14 cellular contexts compared by ENCODE assay signal in the genomic region with DNA sequence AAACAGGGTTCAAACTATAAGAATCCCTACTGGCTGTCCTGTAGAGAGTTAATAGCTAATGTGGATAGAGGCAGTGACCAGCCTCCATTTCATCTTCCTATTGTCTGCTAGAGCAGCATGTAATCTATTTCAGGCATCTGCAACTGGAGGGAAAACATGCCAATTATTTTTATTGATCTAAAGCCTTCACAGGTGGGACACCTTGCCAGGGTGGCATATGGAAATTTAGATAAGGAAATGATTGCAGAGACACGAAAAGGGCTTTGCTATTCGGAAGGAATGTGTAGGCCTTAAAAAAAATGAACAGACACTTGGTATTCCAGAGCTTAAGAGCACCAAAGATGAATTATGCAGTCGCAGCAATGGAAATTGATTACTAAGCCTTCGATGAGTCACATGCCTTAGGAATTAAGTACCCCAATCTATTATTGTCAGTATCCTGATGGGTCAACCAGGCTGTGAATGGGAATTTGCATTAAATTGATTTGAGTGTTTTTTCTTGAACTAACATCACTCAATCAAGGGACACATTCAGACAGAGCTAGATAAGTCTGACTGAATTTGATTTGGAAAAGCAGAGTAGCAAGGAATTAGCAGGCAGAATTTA.
DNase-seq lines count a peak whose midpoint lies in the region; ATAC-seq and TF ChIP-seq lines count a peak whose summit lies in the region.
"Had no signal": no experiment of that assay in that cellular context is flagged by ENCODE, and none has a peak within 500 bp of the region (broad histone marks: within the 10 kb centered on the region; RNA-seq: fewer than 3 reads in every experiment).

No MANE protein-coding gene starts in this region.

- H3K4me1 Mint-ChIP-seq in HFFc6 (ENCODE audit: low read depth), result peaks cover 36% of the 10 kb centered on the region

- H3K4me3 ChIP-seq in A673 (ENCODE audit: low read depth, low read length, poor library complexity, severe bottlenecking) (no peak overlapping the region), SJSA1 (no peak overlapping the region)
- H3K4me3 ChIP-seq in effector memory CD4-positive, alpha-beta T cell (ENCODE audit: insufficient read depth, low read depth, low read length, poor library complexity, severe bottlenecking), result no peak overlapping the region
- H3K4me3 ChIP-seq: K562, PC-9, SK-N-MC had no signal

- H3K27me3 ChIP-seq in A673 (replicated peaks; ENCODE audit: insufficient read depth, low read depth, low read length, poor library complexity), result no peaks in the 10 kb centered on the region
- no peaks in the 10 kb centered on the region for H3K27me3 ChIP-seq in SJSA1 (replicated peaks)
- no peaks in the 10 kb centered on the region for H3K27me3 ChIP-seq in effector memory CD4-positive, alpha-beta T cell (replicated peaks; ENCODE audit: control insufficient read depth, insufficient read depth, low read length, poor library complexity, severe bottlenecking)

- H3K27me3 Mint-ChIP-seq in HFFc6 (ENCODE audit: insufficient read depth), result no peaks in the 10 kb centered on the region

- POLR2A ChIA-PET in A673 (lab: Charles Lee; ENCODE audit: low non-redundant PET), result no interaction called here

- H3K27ac Mint-ChIP-seq in HFFc6, result peak overlapping the region; percentile 67; the same call in 1 of the 2 replicates

- TF ChIP-seq CTCF in A673 (conservative IDR thresholded peaks at IDR 0.05; ENCODE audit: low read depth, low read length) (no peak), HFFc6 (IDR thresholded peaks at IDR 0.05) (no peak)

- CTCF ChIA-PET in A673 (lab: Charles Lee), result no interaction called here

- no peak overlapping the region for H3K4me3 Mint-ChIP-seq in HFFc6

- no peaks in the 10 kb centered on the region for H3K9me3 ChIP-seq in A673 (ENCODE audit: low read depth, low read length, poor library complexity, severe bottlenecking)
- H3K9me3 ChIP-seq in SJSA1 (replicated peaks), result no peaks in the 10 kb centered on the region
- H3K9me3 ChIP-seq in effector memory CD4-positive, alpha-beta T cell (ENCODE audit: control insufficient read depth, low read length), result no peaks in the 10 kb centered on the region
- H3K9me3 ChIP-seq: Caco-2 had no signal

- H3K36me3 ChIP-seq in A673 (ENCODE audit: insufficient read depth, low read length, poor library complexity, severe bottlenecking), result no peaks in the 10 kb centered on the region
- no peaks in the 10 kb centered on the region for H3K36me3 ChIP-seq in SJSA1
- no peaks in the 10 kb centered on the region for H3K36me3 ChIP-seq in effector memory CD4-positive, alpha-beta T cell (ENCODE audit: control insufficient read depth, insufficient read depth, low read length)

- H3K4me1 ChIP-seq in A673 (ENCODE audit: insufficient read depth, low read length, poor library complexity, severe bottlenecking), result peaks cover 19% of the 10 kb centered on the region
- peaks cover 14% of the 10 kb centered on the region for H3K4me1 ChIP-seq in SJSA1 (replicated peaks)
- H3K4me1 ChIP-seq in effector memory CD4-positive, alpha-beta T cell (ENCODE audit: control insufficient read depth, insufficient read depth, low read length, poor library complexity, severe bottlenecking), result no peaks in the 10 kb centered on the region
- H3K4me1 ChIP-seq: Caco-2 had no signal

- DNase-seq in A673 (ENCODE audit: low spot score), result peak; percentile 63
- no peak for DNase-seq in HFFc6
- no peak for DNase-seq in SJSA1 (ENCODE audit: low read depth in 1 of 2, low spot score in 2 of 2)
- peak; percentile 44 for DNase-seq in glomerular endothelial cell (ENCODE audit: extremely low read depth, low read depth, low spot score)
- no peak for DNase-seq in activated CD4-positive, alpha-beta T cell treated with anti-CD3 and anti-CD28 coated beads for 1 hour
- no peak for DNase-seq in effector memory CD4-positive, alpha-beta T cell
- DNase-seq in activated CD4-positive, alpha-beta T cell treated with anti-CD3 and anti-CD28 coated beads, Interleukin-2, amount 50 U/mL, for 1 hour, result no peak
- DNase-seq: Caco-2, NCI-H2029 treated with DMSO at 0.1 percent for 48 hours, NCI-H226, PC-9 had no signal

- BruUV-seq in A673 (replicated peaks; lab: Mats Ljungman, UMichigan), result no TSS peak

- no peak for ATAC-seq in GM19351 (IDR thresholded peaks at IDR 0.05; ENCODE audit: unreplicated experiment)
- ATAC-seq: K562 had no signal

- peak overlapping the region; percentile 67 for H3K27ac ChIP-seq in A673 (ENCODE audit: low read depth, low read length, poor library complexity, severe bottlenecking)
- H3K27ac ChIP-seq in SJSA1, result peak overlapping the region; percentile 46
- H3K27ac ChIP-seq in effector memory CD4-positive, alpha-beta T cell (ENCODE audit: insufficient read depth, low read length, poor library complexity, severe bottlenecking), result no peak overlapping the region
- H3K27ac ChIP-seq: PC-9, SK-N-MC had no signal

- H3K36me3 Mint-ChIP-seq in HFFc6 (ENCODE audit: low read depth), result no peaks in the 10 kb centered on the region; the same call in 1 of the 2 replicates

- peaks cover 8% of the 10 kb centered on the region for H3K9me3 Mint-ChIP-seq in HFFc6

- intact Hi-C loops in A673 (cut with micrococcal nuclease; ENCODE audit: unreplicated experiment), result loop anchor here (5.0 to 10.0 kb wide), 4 partner anchors 213 to 1095 kb away; no protein-coding TSS in a partner anchor

Comparison
In these comparisons a context has a peak if more than half of its experiments do, and no peak if none do; other contexts are left out.
1. DNase-seq: peak in A673 (single experiment) and glomerular endothelial cell (single experiment); none in HFFc6 (single experiment), SJSA1 (0 of 2), activated CD4-positive, alpha-beta T cell treated with anti-CD3 and anti-CD28 coated beads for 1 hour (single experiment), effector memory CD4-positive, alpha-beta T cell (0 of 3) and activated CD4-positive, alpha-beta T cell treated with anti-CD3 and anti-CD28 coated beads, Interleukin-2, amount 50 U/mL, for 1 hour (single experiment).